ENCODE assay signal across 8 cellular contexts in the genomic region with DNA sequence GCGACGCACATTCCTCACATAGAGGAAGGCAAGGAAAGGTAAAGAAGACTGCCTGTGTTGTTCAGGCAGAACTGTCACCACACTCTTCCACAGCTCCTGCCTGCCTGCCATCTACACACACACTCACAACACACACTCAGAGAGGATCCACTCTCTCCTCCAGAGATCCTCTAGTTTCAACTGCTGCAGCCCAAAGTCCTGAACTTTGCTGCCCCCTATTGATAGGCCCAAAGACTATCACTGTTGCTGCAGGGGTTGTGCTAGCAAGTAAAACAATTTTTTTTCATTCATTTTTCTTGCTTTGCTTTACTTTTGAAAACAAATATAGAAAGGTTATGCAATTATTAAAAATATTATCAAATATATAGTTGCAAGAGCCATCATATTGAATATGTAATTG. TPM values are rescaled to one million over a fixed set of nuclear protein-coding genes. Genes with fewer than 3 reads are reported as not detected.
DNase-seq lines count a peak whose midpoint lies in the region; ATAC-seq and TF ChIP-seq lines count a peak whose summit lies in the region.

No MANE protein-coding gene starts in this region.

- TF ChIP-seq CTCF in AG10803 (conservative IDR thresholded peaks at IDR 0.05; ENCODE audit: low read length) (peak; percentile 54), GM12874 (IDR thresholded peaks at IDR 0.05; ENCODE audit: insufficient read depth, low read depth, low read length) (peak; percentile 63), VCaP (conservative IDR thresholded peaks at IDR 0.05) (peak; percentile 85), psoas muscle (IDR thresholded peaks at IDR 0.05) (peak; percentile 63)

- intact Hi-C loops in psoas muscle (cut with DNase I) = no loop called here

- DNase-seq in AG10803 (ENCODE audit: low read depth) = peak; percentile 28
- peak; percentile 80 for DNase-seq in NCI-H1694 treated with DMSO at 0.1 percent for 48 hours (lab: John Stamatoyannopoulos, UW)
- peak; percentile 64 for DNase-seq in globus pallidus (ENCODE audit: low spot score)
- no peak for DNase-seq in psoas muscle
- DNase-seq in effector memory CD4-positive, alpha-beta T cell = no peak
- DNase-seq in NCI-H1048 (lab: John Stamatoyannopoulos, UW) = no peak

- peak; percentile 66 to 87 (median 83) for ATAC-seq in psoas muscle

- H3K27me3 ChIP-seq in psoas muscle (ENCODE audit: insufficient read depth in 3 of 3, low read length in 2 of 3) = no peaks in the 10 kb centered on the region
- no peaks in the 10 kb centered on the region for H3K27me3 ChIP-seq in effector memory CD4-positive, alpha-beta T cell (replicated peaks; ENCODE audit: control insufficient read depth, insufficient read depth, low read length, poor library complexity, severe bottlenecking)

- H3K27ac ChIP-seq in VCaP (peak overlapping the region; percentile 67; the same call in 1 of the 2 replicates), psoas muscle (no peak overlapping the region)
- H3K27ac ChIP-seq in effector memory CD4-positive, alpha-beta T cell (ENCODE audit: insufficient read depth, low read length, poor library complexity, severe bottlenecking) = no peak overlapping the region

- peaks cover 0 to 42% of the 10 kb centered on the region in 2 donors for H3K36me3 ChIP-seq in psoas muscle (ENCODE audit: insufficient read depth in 1 of 2, low read depth in 1 of 2)
- peaks cover 9% of the 10 kb centered on the region for H3K36me3 ChIP-seq in effector memory CD4-positive, alpha-beta T cell (ENCODE audit: control insufficient read depth, insufficient read depth, low read length)

- H3K4me3 ChIP-seq in AG10803 (ENCODE audit: low read length) = no peak overlapping the region
- no peak overlapping the region for H3K4me3 ChIP-seq in psoas muscle
- H3K4me3 ChIP-seq in effector memory CD4-positive, alpha-beta T cell (ENCODE audit: insufficient read depth, low read depth, low read length, poor library complexity, severe bottlenecking) = no peak overlapping the region

- H3K9me3 ChIP-seq in psoas muscle = no peaks in the 10 kb centered on the region
- no peaks in the 10 kb centered on the region for H3K9me3 ChIP-seq in effector memory CD4-positive, alpha-beta T cell (ENCODE audit: control insufficient read depth, low read length)

- H3K4me1 ChIP-seq in psoas muscle = no peaks in the 10 kb centered on the region
- peaks cover 10% of the 10 kb centered on the region for H3K4me1 ChIP-seq in effector memory CD4-positive, alpha-beta T cell (ENCODE audit: control insufficient read depth, insufficient read depth, low read length, poor library complexity, severe bottlenecking)

- WGBS in psoas muscle, 3 donors = 96 to 100% (median 100%) methylated on average over 2 of the region's 2 CpGs

RNA-seq across cellular contexts. Expression of a gene that starts 5.9 kb away (rescaled TPM):
- not detected for total RNA-seq in psoas muscle
- not detected for polyA plus RNA-seq in psoas muscle

RNA-seq across cellular contexts. Expression of a gene that starts 12.0 kb away (rescaled TPM):
- 1 to 10 TPM; 5.1 to 6.4 (median 5.8) TPM for total RNA-seq in psoas muscle
- 10 to 100 TPM in 2 of 3 donors, 1 to 10 TPM in 1; 7.8 to 15.2 (median 10.6) TPM for polyA plus RNA-seq in psoas muscle

RNA-seq across cellular contexts. Expression of a gene that starts 12.1 kb away (rescaled TPM):
- total RNA-seq in psoas muscle = 10 to 100 TPM; 48.2 to 69.1 (median 65.8) TPM
- 10 to 100 TPM; 22.6 to 63.6 (median 52.1) TPM for polyA plus RNA-seq in psoas muscle

Comparison
In these comparisons a context has a peak if more than half of its experiments do, and no peak if none do; other contexts are left out.
1. DNase-seq: peak in AG10803 (single experiment), NCI-H1694 treated with DMSO at 0.1 percent for 48 hours (single experiment) and globus pallidus (single experiment); none in psoas muscle (0 of 2), effector memory CD4-positive, alpha-beta T cell (0 of 3) and NCI-H1048 (single experiment).
2. Peak in every context shown above with its lines, with median percentiles within 50 percentile points of each other: CTCF ChIP-seq.